ENCODE assay signal across 11 cellular contexts in genomic region chr2:233387225-233387624, GRCh38. TPM values are rescaled to one million over a fixed set of nuclear protein-coding genes. Genes with fewer than 3 reads are reported as not detected.
DNase-seq lines count a peak whose midpoint lies in the region; ATAC-seq and TF ChIP-seq lines count a peak whose summit lies in the region.
"Had no signal": no experiment of that assay in that cellular context is flagged by ENCODE, and none has a peak within 500 bp of the region (broad histone marks: within the 10 kb centered on the region; RNA-seq: fewer than 3 reads in every experiment).

No MANE protein-coding gene starts in this region.

- CTCF ChIA-PET in activated CD8-positive, alpha-beta T cell treated with anti-CD3 and anti-CD28 coated beads for 36 hours (lab: Charles Lee), result interaction anchor here (1.1 to 3.5 kb wide), 5 partner anchors 9 to 56 kb away, joined by 3 to 16 read pairs (median 3); no protein-coding TSS in a partner anchor

- WGBS in heart left ventricle, 4 donors, result 71 to 75% (median 71%) methylated on average over 13 of the region's 13 CpGs

- peaks cover 37% of the 10 kb centered on the region for H3K36me3 Mint-ChIP-seq in CD4-positive, CD25-positive, alpha-beta regulatory T cell
- H3K36me3 Mint-ChIP-seq in activated CD8-positive, alpha-beta T cell treated with anti-CD3 and anti-CD28 coated beads for 36 hours (ENCODE audit: low read depth), result peaks cover 54% of the 10 kb centered on the region

- no peaks in the 10 kb centered on the region for H3K9me3 ChIP-seq in CD4-positive, CD25-positive, alpha-beta regulatory T cell (ENCODE audit: control insufficient read depth in 2 of 2, low read length in 2 of 2)
- H3K9me3 ChIP-seq in heart left ventricle, result no peaks in the 10 kb centered on the region
- no peaks in the 10 kb centered on the region for H3K9me3 ChIP-seq in mucosa of descending colon

- POLR2A ChIA-PET in activated CD8-positive, alpha-beta T cell treated with anti-CD3 and anti-CD28 coated beads for 36 hours (lab: Charles Lee), result interaction anchor here (0.7 to 1.6 kb wide), 7 partner anchors 13 to 1091 kb away, joined by 3 to 7 read pairs (median 3); no protein-coding TSS in a partner anchor

- no peak for ATAC-seq in CD4-positive, CD25-positive, alpha-beta regulatory T cell (ENCODE audit: low read depth in 2 of 2)
- no peak for ATAC-seq in activated CD8-positive, alpha-beta T cell treated with anti-CD3 and anti-CD28 coated beads for 36 hours
- peak in 3 of 4 donors; percentile 8 to 12 (median 9) for ATAC-seq in heart left ventricle
- ATAC-seq in sciatic nerve, result peak; percentile 3
- ATAC-seq in HG02981 (IDR thresholded peaks at IDR 0.05; ENCODE audit: unreplicated experiment), result no peak
- no peak for ATAC-seq in mucosa of descending colon

- peaks cover 32% of the 10 kb centered on the region for H3K36me3 ChIP-seq in CD4-positive, CD25-positive, alpha-beta regulatory T cell (ENCODE audit: control insufficient read depth, insufficient read depth, low read length)
- peaks cover 0 to 20% (median 10%) of the 10 kb centered on the region in 9 donors for H3K36me3 ChIP-seq in heart left ventricle
- no peaks in the 10 kb centered on the region for H3K36me3 ChIP-seq in mucosa of descending colon (ENCODE audit: low read depth)

- no peaks in the 10 kb centered on the region for H3K27me3 Mint-ChIP-seq in CD4-positive, CD25-positive, alpha-beta regulatory T cell
- H3K27me3 Mint-ChIP-seq in activated CD8-positive, alpha-beta T cell treated with anti-CD3 and anti-CD28 coated beads for 36 hours, result no peaks in the 10 kb centered on the region
- H3K27me3 Mint-ChIP-seq: memory B cell had no signal

- H3K27me3 ChIP-seq in CD4-positive, CD25-positive, alpha-beta regulatory T cell (ENCODE audit: control insufficient read depth, insufficient read depth, low read length), result no peaks in the 10 kb centered on the region
- H3K27me3 ChIP-seq in heart left ventricle, result no peaks in the 10 kb centered on the region

- DNase-seq in CD4-positive, CD25-positive, alpha-beta regulatory T cell, result no peak
- DNase-seq in activated CD8-positive, alpha-beta T cell treated with anti-CD3 and anti-CD28 coated beads for 36 hours, result no peak
- DNase-seq in heart left ventricle (no peak), sciatic nerve (ENCODE audit: low spot score) (no peak), erythroblast (lab: John Stamatoyannopoulos, UW) (no peak), GM20000 (ENCODE audit: low spot score) (no peak), mucosa of descending colon (no peak)
- DNase-seq: activated gamma-delta T cell treated with Interleukin-2 at 50 U/mL for 16 hours, NCI-H524 treated with DMSO at 0.1 percent for 48 hours had no signal

- intact Hi-C loops in activated CD8-positive, alpha-beta T cell treated with anti-CD3 and anti-CD28 coated beads for 36 hours (cut with micrococcal nuclease), result loop anchor here (10.0 kb wide), 1 partner anchor 58 kb away; no protein-coding TSS in a partner anchor
- intact Hi-C loops in heart left ventricle (cut with DNase I), result loop anchor here in 1 of 10 donors (1.0 to 2.0 kb wide), 2 partner anchors 12 to 32 kb away; partner anchors contain the start of gene DGKD
- intact Hi-C loops in sciatic nerve (cut with DNase I), result no loop called here
- intact Hi-C loops in mucosa of descending colon (cut with DNase I, micrococcal nuclease), result no loop called here

- TF ChIP-seq CTCF in activated CD8-positive, alpha-beta T cell treated with anti-CD3 and anti-CD28 coated beads for 36 hours (IDR thresholded peaks at IDR 0.05), result no peak
- TF ChIP-seq CTCF in heart left ventricle (IDR thresholded peaks at IDR 0.05), result no peak
- TF ChIP-seq CTCF in GM20000 (IDR thresholded peaks at IDR 0.05; ENCODE audit: extremely low read depth, missing control alignments), result no peak
- no peak for TF ChIP-seq CTCF in mucosa of descending colon (IDR thresholded peaks at IDR 0.05)

- H3K4me1 ChIP-seq in CD4-positive, CD25-positive, alpha-beta regulatory T cell (ENCODE audit: control insufficient read depth, insufficient read depth, low read length, poor library complexity, severe bottlenecking), result peaks cover 20% of the 10 kb centered on the region
- peaks cover 11 to 52% (median 38%) of the 10 kb centered on the region in 12 donors for H3K4me1 ChIP-seq in heart left ventricle
- peaks cover 18% of the 10 kb centered on the region for H3K4me1 ChIP-seq in mucosa of descending colon (ENCODE audit: low read depth)

- TF ChIP-seq POLR2A in heart left ventricle (IDR thresholded peaks at IDR 0.05) (no peak), erythroblast (IDR thresholded peaks at IDR 0.05; ENCODE audit: low read length) (no peak)

- no peak overlapping the region for H3K4me3 ChIP-seq in CD4-positive, CD25-positive, alpha-beta regulatory T cell (ENCODE audit: low read depth, low read length)
- H3K4me3 ChIP-seq in heart left ventricle, result peak overlapping the region in 4 of 12 donors; percentile 19 to 35 (median 22)
- no peak overlapping the region for H3K4me3 ChIP-seq in mucosa of descending colon

- H3K27ac Mint-ChIP-seq in CD4-positive, CD25-positive, alpha-beta regulatory T cell, result peak overlapping the region in 2 of 3 donors; percentile 79 to 85
- H3K27ac Mint-ChIP-seq in activated CD8-positive, alpha-beta T cell treated with anti-CD3 and anti-CD28 coated beads for 36 hours, result peak overlapping the region; percentile 89
- H3K27ac Mint-ChIP-seq: memory B cell had no signal

- H3K4me1 Mint-ChIP-seq in CD4-positive, CD25-positive, alpha-beta regulatory T cell, result peaks cover 16 to 54% (median 30%) of the 10 kb centered on the region in 4 donors
- H3K4me1 Mint-ChIP-seq in activated CD8-positive, alpha-beta T cell treated with anti-CD3 and anti-CD28 coated beads for 36 hours (ENCODE audit: low read depth), result peaks cover 77% of the 10 kb centered on the region

- H3K27ac ChIP-seq in CD4-positive, CD25-positive, alpha-beta regulatory T cell (ENCODE audit: insufficient read depth, low read length, poor library complexity, severe bottlenecking), result no peak overlapping the region
- H3K27ac ChIP-seq in heart left ventricle, result peak overlapping the region in 11 of 12 donors; percentile 71 to 93 (median 90)

- no peak overlapping the region for H3K4me3 Mint-ChIP-seq in CD4-positive, CD25-positive, alpha-beta regulatory T cell
- H3K4me3 Mint-ChIP-seq in activated CD8-positive, alpha-beta T cell treated with anti-CD3 and anti-CD28 coated beads for 36 hours, result peak overlapping the region; percentile 69

- H3K9me3 Mint-ChIP-seq in CD4-positive, CD25-positive, alpha-beta regulatory T cell, result no peaks in the 10 kb centered on the region
- H3K9me3 Mint-ChIP-seq in activated CD8-positive, alpha-beta T cell treated with anti-CD3 and anti-CD28 coated beads for 36 hours, result no peaks in the 10 kb centered on the region
- H3K9me3 Mint-ChIP-seq: memory B cell had no signal

RNA-seq across cellular contexts. Expression of gene DGKD, which starts 32.9 kb away (rescaled TPM):
- total RNA-seq in CD4-positive, CD25-positive, alpha-beta regulatory T cell, result 161 TPM
- polyA plus RNA-seq in CD4-positive, CD25-positive, alpha-beta regulatory T cell, result 10 to 100 TPM; 11.3 to 12.7 (median 11.4) TPM
- 10 to 100 TPM; 89.6 to 99.5 TPM for total RNA-seq in activated CD8-positive, alpha-beta T cell treated with anti-CD3 and anti-CD28 coated beads for 36 hours
- total RNA-seq in heart left ventricle, result 10 to 100 TPM; 15.5 to 67.3 (median 42.8) TPM
- 10 to 100 TPM; 51.2 to 88.6 TPM for polyA plus RNA-seq in heart left ventricle
- 35.8 TPM for total RNA-seq in sciatic nerve
- 100 to 1,000 TPM in 2 of 3 donors, 10 to 100 TPM in 1; 81.8 to 159 (median 102) TPM for total RNA-seq in mucosa of descending colon

Comparison
In these comparisons a context has a peak if more than half of its experiments do, and no peak if none do; other contexts are left out.
1. ATAC-seq: peak in heart left ventricle (3 of 4) and sciatic nerve (single experiment); none in CD4-positive, CD25-positive, alpha-beta regulatory T cell (0 of 2), activated CD8-positive, alpha-beta T cell treated with anti-CD3 and anti-CD28 coated beads for 36 hours (single experiment), HG02981 (single experiment) and mucosa of descending colon (single experiment).